ENCODE assay signal across 1 cellular context in the genomic region with DNA sequence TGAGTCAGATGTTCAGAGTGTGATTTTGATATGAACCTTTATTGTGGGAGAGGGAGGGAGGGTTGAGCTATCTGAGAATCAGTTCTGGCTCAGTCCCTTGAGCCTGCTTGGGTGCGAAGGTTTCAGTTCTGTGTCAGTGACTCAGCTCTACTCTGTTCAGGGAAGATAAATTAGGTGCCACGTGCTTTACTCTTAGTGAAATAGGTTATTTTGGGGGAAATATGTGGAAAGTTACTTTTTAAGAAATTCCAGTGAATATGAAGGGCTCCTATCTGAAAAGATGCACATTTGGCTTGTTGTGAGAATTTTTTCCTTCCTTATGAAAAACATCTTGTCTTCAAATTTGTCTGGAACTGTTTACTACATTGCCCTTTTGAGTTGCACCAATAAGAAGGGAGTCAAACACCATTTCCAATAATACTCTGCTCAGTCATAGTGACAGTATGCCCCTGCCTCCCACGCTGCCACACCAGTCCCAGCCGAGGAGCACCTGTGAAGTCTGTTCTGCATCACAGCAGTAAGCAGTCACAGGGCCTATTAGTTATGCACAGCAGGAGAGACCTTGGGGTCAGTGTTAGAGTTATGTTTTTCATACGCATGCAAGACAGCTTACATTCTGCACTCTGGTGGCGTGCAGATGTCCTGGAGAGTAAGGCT.
TF ChIP-seq lines count a peak whose summit lies in the region.

No MANE protein-coding gene starts in this region.

TF ChIP-seq in K562, 482 proteins besides CTCF, POLR2A, EP300 and RAD21 (continued from another document and continues in another):
- TF ChIP-seq, protein P1, sequence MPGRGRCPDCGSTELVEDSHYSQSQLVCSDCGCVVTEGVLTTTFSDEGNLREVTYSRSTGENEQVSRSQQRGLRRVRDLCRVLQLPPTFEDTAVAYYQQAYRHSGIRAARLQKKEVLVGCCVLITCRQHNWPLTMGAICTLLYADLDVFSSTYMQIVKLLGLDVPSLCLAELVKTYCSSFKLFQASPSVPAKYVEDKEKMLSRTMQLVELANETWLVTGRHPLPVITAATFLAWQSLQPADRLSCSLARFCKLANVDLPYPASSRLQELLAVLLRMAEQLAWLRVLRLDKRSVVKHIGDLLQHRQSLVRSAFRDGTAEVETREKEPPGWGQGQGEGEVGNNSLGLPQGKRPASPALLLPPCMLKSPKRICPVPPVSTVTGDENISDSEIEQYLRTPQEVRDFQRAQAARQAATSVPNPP (IDR thresholded peaks at IDR 0.05; ENCODE audit: borderline replicate concordance, insufficient read depth, insufficient read length): no peak
- TF ChIP-seq CBX8 (IDR thresholded peaks at IDR 0.05; ENCODE audit: borderline replicate concordance, extremely low read depth, low read depth, low read length, poor library complexity, severe bottlenecking): no peak
- TF ChIP-seq ZNF668 (CRISPR knock-in tag; IDR thresholded peaks at IDR 0.05): no peak
- no peak for TF ChIP-seq FOXA1 (IDR thresholded peaks at IDR 0.05; ENCODE audit: borderline replicate concordance)
- TF ChIP-seq, protein P2, sequence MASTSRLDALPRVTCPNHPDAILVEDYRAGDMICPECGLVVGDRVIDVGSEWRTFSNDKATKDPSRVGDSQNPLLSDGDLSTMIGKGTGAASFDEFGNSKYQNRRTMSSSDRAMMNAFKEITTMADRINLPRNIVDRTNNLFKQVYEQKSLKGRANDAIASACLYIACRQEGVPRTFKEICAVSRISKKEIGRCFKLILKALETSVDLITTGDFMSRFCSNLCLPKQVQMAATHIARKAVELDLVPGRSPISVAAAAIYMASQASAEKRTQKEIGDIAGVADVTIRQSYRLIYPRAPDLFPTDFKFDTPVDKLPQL (IDR thresholded peaks at IDR 0.05; ENCODE audit: extremely low read depth, insufficient read length): no peak
- TF ChIP-seq, protein P3, sequence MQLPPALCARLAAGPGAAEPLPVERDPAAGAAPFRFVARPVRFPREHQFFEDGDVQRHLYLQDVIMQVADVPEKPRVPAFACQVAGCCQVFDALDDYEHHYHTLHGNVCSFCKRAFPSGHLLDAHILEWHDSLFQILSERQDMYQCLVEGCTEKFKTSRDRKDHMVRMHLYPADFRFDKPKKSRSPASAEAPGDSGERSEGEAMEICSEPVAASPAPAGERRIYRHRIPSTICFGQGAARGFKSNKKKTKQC (CRISPR knock-in tag; IDR thresholded peaks at IDR 0.05): no peak
- no peak for TF ChIP-seq PYGO2 (tag; IDR thresholded peaks at IDR 0.05)
- no peak for TF ChIP-seq SIRT6 (IDR thresholded peaks at IDR 0.05; ENCODE audit: low read depth, low read length)
- TF ChIP-seq, protein P4, sequence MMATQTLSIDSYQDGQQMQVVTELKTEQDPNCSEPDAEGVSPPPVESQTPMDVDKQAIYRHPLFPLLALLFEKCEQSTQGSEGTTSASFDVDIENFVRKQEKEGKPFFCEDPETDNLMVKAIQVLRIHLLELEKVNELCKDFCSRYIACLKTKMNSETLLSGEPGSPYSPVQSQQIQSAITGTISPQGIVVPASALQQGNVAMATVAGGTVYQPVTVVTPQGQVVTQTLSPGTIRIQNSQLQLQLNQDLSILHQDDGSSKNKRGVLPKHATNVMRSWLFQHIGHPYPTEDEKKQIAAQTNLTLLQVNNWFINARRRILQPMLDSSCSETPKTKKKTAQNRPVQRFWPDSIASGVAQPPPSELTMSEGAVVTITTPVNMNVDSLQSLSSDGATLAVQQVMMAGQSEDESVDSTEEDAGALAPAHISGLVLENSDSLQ (IDR thresholded peaks at IDR 0.05): peak; percentile 35; the same call in 1 of the 2 replicates
- no peak for TF ChIP-seq POLR2B (IDR thresholded peaks at IDR 0.05; ENCODE audit: low read depth, partially characterized antibody)
- peak; percentile 79 for TF ChIP-seq TEAD4 (IDR thresholded peaks at IDR 0.05; ENCODE audit: low read length)
- TF ChIP-seq TEAD4 (CRISPR knock-in tag; IDR thresholded peaks at IDR 0.05; ENCODE audit: borderline replicate concordance): no peak
- peak; percentile 37 for TF ChIP-seq NFIC (IDR thresholded peaks at IDR 0.05)
- TF ChIP-seq NFE2 (IDR thresholded peaks at IDR 0.05; ENCODE audit: low read depth): peak; percentile 90
- TF ChIP-seq, protein P5, sequence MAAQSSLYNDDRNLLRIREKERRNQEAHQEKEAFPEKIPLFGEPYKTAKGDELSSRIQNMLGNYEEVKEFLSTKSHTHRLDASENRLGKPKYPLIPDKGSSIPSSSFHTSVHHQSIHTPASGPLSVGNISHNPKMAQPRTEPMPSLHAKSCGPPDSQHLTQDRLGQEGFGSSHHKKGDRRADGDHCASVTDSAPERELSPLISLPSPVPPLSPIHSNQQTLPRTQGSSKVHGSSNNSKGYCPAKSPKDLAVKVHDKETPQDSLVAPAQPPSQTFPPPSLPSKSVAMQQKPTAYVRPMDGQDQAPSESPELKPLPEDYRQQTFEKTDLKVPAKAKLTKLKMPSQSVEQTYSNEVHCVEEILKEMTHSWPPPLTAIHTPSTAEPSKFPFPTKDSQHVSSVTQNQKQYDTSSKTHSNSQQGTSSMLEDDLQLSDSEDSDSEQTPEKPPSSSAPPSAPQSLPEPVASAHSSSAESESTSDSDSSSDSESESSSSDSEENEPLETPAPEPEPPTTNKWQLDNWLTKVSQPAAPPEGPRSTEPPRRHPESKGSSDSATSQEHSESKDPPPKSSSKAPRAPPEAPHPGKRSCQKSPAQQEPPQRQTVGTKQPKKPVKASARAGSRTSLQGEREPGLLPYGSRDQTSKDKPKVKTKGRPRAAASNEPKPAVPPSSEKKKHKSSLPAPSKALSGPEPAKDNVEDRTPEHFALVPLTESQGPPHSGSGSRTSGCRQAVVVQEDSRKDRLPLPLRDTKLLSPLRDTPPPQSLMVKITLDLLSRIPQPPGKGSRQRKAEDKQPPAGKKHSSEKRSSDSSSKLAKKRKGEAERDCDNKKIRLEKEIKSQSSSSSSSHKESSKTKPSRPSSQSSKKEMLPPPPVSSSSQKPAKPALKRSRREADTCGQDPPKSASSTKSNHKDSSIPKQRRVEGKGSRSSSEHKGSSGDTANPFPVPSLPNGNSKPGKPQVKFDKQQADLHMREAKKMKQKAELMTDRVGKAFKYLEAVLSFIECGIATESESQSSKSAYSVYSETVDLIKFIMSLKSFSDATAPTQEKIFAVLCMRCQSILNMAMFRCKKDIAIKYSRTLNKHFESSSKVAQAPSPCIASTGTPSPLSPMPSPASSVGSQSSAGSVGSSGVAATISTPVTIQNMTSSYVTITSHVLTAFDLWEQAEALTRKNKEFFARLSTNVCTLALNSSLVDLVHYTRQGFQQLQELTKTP (IDR thresholded peaks at IDR 0.05; ENCODE audit: low read depth in 1 of 2, partially characterized antibody in 2 of 2): peak in 1 of 2 experiments; percentile 35
- TF ChIP-seq MCM2 (IDR thresholded peaks at IDR 0.05; ENCODE audit: low read depth): no peak
- no peak for TF ChIP-seq ZNF695 (CRISPR knock-in tag; IDR thresholded peaks at IDR 0.05)
- 0 out of 2 replicates have a peak, but pooled peaks have one; percentile 40 for TF ChIP-seq SMARCC2 (IDR thresholded peaks at IDR 0.05; ENCODE audit: low read depth)
- TF ChIP-seq ZNF696 (CRISPR knock-in tag; conservative IDR thresholded peaks at IDR 0.05): no peak
- TF ChIP-seq, protein P6, sequence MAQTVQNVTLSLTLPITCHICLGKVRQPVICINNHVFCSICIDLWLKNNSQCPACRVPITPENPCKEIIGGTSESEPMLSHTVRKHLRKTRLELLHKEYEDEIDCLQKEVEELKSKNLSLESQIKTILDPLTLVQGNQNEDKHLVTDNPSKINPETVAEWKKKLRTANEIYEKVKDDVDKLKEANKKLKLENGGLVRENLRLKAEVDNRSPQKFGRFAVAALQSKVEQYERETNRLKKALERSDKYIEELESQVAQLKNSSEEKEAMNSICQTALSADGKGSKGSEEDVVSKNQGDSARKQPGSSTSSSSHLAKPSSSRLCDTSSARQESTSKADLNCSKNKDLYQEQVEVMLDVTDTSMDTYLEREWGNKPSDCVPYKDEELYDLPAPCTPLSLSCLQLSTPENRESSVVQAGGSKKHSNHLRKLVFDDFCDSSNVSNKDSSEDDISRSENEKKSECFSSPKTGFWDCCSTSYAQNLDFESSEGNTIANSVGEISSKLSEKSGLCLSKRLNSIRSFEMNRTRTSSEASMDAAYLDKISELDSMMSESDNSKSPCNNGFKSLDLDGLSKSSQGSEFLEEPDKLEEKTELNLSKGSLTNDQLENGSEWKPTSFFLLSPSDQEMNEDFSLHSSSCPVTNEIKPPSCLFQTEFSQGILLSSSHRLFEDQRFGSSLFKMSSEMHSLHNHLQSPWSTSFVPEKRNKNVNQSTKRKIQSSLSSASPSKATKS (CRISPR knock-in tag; IDR thresholded peaks at IDR 0.05): no peak
- TF ChIP-seq CHCHD3 (CRISPR knock-in tag; IDR thresholded peaks at IDR 0.05): no peak
- TF ChIP-seq, protein P7, sequence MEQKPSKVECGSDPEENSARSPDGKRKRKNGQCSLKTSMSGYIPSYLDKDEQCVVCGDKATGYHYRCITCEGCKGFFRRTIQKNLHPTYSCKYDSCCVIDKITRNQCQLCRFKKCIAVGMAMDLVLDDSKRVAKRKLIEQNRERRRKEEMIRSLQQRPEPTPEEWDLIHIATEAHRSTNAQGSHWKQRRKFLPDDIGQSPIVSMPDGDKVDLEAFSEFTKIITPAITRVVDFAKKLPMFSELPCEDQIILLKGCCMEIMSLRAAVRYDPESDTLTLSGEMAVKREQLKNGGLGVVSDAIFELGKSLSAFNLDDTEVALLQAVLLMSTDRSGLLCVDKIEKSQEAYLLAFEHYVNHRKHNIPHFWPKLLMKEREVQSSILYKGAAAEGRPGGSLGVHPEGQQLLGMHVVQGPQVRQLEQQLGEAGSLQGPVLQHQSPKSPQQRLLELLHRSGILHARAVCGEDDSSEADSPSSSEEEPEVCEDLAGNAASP (IDR thresholded peaks at IDR 0.05): no peak
- peak; percentile 67 for TF ChIP-seq TAL1 (IDR thresholded peaks at IDR 0.05)
- no peak for TF ChIP-seq RUNX1 (IDR thresholded peaks at IDR 0.05; ENCODE audit: low read depth)
- no peak for TF ChIP-seq NFXL1 (CRISPR knock-in tag; IDR thresholded peaks at IDR 0.05)
- TF ChIP-seq TAF7 (tag; IDR thresholded peaks at IDR 0.05): no peak
- TF ChIP-seq, protein P8, sequence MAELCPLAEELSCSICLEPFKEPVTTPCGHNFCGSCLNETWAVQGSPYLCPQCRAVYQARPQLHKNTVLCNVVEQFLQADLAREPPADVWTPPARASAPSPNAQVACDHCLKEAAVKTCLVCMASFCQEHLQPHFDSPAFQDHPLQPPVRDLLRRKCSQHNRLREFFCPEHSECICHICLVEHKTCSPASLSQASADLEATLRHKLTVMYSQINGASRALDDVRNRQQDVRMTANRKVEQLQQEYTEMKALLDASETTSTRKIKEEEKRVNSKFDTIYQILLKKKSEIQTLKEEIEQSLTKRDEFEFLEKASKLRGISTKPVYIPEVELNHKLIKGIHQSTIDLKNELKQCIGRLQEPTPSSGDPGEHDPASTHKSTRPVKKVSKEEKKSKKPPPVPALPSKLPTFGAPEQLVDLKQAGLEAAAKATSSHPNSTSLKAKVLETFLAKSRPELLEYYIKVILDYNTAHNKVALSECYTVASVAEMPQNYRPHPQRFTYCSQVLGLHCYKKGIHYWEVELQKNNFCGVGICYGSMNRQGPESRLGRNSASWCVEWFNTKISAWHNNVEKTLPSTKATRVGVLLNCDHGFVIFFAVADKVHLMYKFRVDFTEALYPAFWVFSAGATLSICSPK (IDR thresholded peaks at IDR 0.05; ENCODE audit: borderline replicate concordance): no peak
- TF ChIP-seq CREB1 (IDR thresholded peaks at IDR 0.05): 0 out of 2 replicates have a peak, but pooled peaks have one; percentile 4
- no peak for TF ChIP-seq CREB1 (CRISPR knock-in tag; IDR thresholded peaks at IDR 0.05)
- TF ChIP-seq TCF7L2 (IDR thresholded peaks at IDR 0.05; ENCODE audit: low read depth, low read length): no peak
- 0 out of 2 replicates have a peak, but pooled peaks have one; percentile 19 for TF ChIP-seq HDAC2 (IDR thresholded peaks at IDR 0.05)
- TF ChIP-seq, protein P9, sequence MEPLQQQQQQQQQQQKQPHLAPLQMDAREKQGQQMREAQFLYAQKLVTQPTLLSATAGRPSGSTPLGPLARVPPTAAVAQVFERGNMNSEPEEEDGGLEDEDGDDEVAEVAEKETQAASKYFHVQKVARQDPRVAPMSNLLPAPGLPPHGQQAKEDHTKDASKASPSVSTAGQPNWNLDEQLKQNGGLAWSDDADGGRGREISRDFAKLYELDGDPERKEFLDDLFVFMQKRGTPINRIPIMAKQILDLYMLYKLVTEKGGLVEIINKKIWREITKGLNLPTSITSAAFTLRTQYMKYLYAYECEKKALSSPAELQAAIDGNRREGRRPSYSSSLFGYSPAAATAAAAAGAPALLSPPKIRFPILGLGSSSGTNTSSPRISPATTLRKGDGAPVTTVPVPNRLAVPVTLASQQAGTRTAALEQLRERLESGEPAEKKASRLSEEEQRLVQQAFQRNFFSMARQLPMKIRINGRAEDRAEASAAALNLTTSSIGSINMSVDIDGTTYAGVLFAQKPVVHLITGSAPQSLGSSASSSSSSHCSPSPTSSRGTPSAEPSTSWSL (CRISPR knock-in tag; IDR thresholded peaks at IDR 0.05; ENCODE audit: borderline replicate concordance): no peak
- no peak for TF ChIP-seq DNMT1 (IDR thresholded peaks at IDR 0.05)
- TF ChIP-seq GATAD2A (IDR thresholded peaks at IDR 0.05): no peak
- TF ChIP-seq BHLHE40 (IDR thresholded peaks at IDR 0.05; ENCODE audit: low read length): peak; percentile 81
- no peak for TF ChIP-seq ZFPM2 (CRISPR knock-in tag; IDR thresholded peaks at IDR 0.05)
- no peak for TF ChIP-seq ZNF217 (CRISPR knock-in tag; IDR thresholded peaks at IDR 0.05)
- no peak for TF ChIP-seq ZNF551 (CRISPR knock-in tag; IDR thresholded peaks at IDR 0.05)
- TF ChIP-seq PCBP2 (IDR thresholded peaks at IDR 0.05; ENCODE audit: low read depth, low read length, poor library complexity, severe bottlenecking): no peak
- TF ChIP-seq, protein P10, sequence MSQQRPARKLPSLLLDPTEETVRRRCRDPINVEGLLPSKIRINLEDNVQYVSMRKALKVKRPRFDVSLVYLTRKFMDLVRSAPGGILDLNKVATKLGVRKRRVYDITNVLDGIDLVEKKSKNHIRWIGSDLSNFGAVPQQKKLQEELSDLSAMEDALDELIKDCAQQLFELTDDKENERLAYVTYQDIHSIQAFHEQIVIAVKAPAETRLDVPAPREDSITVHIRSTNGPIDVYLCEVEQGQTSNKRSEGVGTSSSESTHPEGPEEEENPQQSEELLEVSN (IDR thresholded peaks at IDR 0.05; ENCODE audit: borderline replicate concordance in 1 of 2, extremely low read depth in 1 of 2, insufficient read depth in 1 of 2, insufficient read length in 1 of 2, low read depth in 1 of 2, low read length in 1 of 2, poor library complexity in 1 of 2, severe bottlenecking in 1 of 2): peak in 1 of 2 experiments; percentile 62
- TF ChIP-seq, protein P11, sequence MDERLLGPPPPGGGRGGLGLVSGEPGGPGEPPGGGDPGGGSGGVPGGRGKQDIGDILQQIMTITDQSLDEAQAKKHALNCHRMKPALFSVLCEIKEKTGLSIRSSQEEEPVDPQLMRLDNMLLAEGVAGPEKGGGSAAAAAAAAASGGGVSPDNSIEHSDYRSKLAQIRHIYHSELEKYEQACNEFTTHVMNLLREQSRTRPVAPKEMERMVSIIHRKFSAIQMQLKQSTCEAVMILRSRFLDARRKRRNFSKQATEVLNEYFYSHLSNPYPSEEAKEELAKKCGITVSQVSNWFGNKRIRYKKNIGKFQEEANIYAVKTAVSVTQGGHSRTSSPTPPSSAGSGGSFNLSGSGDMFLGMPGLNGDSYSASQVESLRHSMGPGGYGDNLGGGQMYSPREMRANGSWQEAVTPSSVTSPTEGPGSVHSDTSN (CRISPR knock-in tag; IDR thresholded peaks at IDR 0.05; ENCODE audit: low read depth): no peak
- TF ChIP-seq, protein P11 (tag; conservative IDR thresholded peaks at IDR 0.05; ENCODE audit: low read depth): peak; percentile 85
